23 cellular contexts compared by ENCODE assay signal in genomic region chr5:39186722-39187539, GRCh38. TPM values are rescaled to one million over a fixed set of nuclear protein-coding genes. Genes with fewer than 3 reads are reported as not detected.
DNase-seq lines count a peak whose midpoint lies in the region; ATAC-seq, FAIRE-seq and TF ChIP-seq lines count a peak whose summit lies in the region.
"Had no signal": no experiment of that assay in that cellular context is flagged by ENCODE, and none has a peak within 500 bp of the region (broad histone marks: within the 10 kb centered on the region; RNA-seq: fewer than 3 reads in every experiment).

No MANE protein-coding gene starts in this region.

- H3K4me3 ChIP-seq in K562 (no peak overlapping the region), thymus (ENCODE audit: low read length) (peak overlapping the region; percentile 8), HepG2 (replicated peaks in 1 of 3; ENCODE audit: insufficient read depth in 1 of 3, low read depth in 2 of 3, low read length in 3 of 3) (no peak overlapping the region)
- H3K4me3 ChIP-seq: body of pancreas, coronary artery, HAP-1, SJCRH30 had no signal

- WGBS in K562 (ENCODE audit: insufficient coverage, low coverage, missing lambda C conversion rate): 26% methylated on average over 7 of the region's 7 CpGs
- 28% methylated on average over 7 of the region's 7 CpGs for WGBS in thymus
- 38% methylated on average over 7 of the region's 7 CpGs for WGBS in HepG2 (ENCODE audit: low lambda C conversion rate)

- TF ChIP-seq CTCF in K562 (IDR thresholded peaks at IDR 0.05 in 2 of 3, conservative IDR thresholded peaks at IDR 0.05 in 1 of 3; ENCODE audit: insufficient read depth in 2 of 3, low read depth in 1 of 3, low read length in 3 of 3) (no peak), HepG2 (CRISPR knock-in tag; IDR thresholded peaks at IDR 0.05) (no peak)

- no peaks in the 10 kb centered on the region for H3K27me3 Mint-ChIP-seq in activated naive CD4-positive, alpha-beta T cell treated with anti-CD3 and anti-CD28 coated beads, Interleukin-2, amount 50 U/mL, for 24 hours
- no peaks in the 10 kb centered on the region for H3K27me3 Mint-ChIP-seq in T-helper 17 cell
- H3K27me3 Mint-ChIP-seq: memory B cell had no signal

- H3K27me3 ChIP-seq in K562 (ENCODE audit: control insufficient read depth in 2 of 2, insufficient read depth in 2 of 2, low read length in 2 of 2) (no peaks in the 10 kb centered on the region), thymus (ENCODE audit: control insufficient read depth, insufficient read depth) (no peaks in the 10 kb centered on the region), HepG2 (ENCODE audit: control insufficient read depth in 1 of 2, insufficient read depth in 2 of 2, low read length in 2 of 2) (no peaks in the 10 kb centered on the region; a peak in 1 of 5 replicates)
- H3K27me3 ChIP-seq: body of pancreas, foreskin keratinocyte had no signal

- H3K4me1 ChIP-seq in K562 (replicated peaks in 1 of 2; ENCODE audit: control insufficient read depth in 2 of 2, insufficient read depth in 2 of 2, low read length in 2 of 2) (peaks cover 6 to 56% of the 10 kb centered on the region in 2 experiments; a peak in 4 of 5 replicates), thymus (ENCODE audit: control insufficient read depth, insufficient read depth, low read length) (peaks cover 47% of the 10 kb centered on the region), HepG2 (ENCODE audit: insufficient read depth, low read length) (no peaks in the 10 kb centered on the region)
- H3K4me1 ChIP-seq: body of pancreas, foreskin keratinocyte, HAP-1, SJCRH30 had no signal

- H3K4me3 Mint-ChIP-seq in activated naive CD4-positive, alpha-beta T cell treated with anti-CD3 and anti-CD28 coated beads, Interleukin-2, amount 50 U/mL, for 24 hours: peak overlapping the region; percentile 86
- H3K4me3 Mint-ChIP-seq in T-helper 17 cell: peak overlapping the region; percentile 88
- H3K4me3 Mint-ChIP-seq: memory B cell, nephron had no signal

- H3K36me3 ChIP-seq in K562 (ENCODE audit: control insufficient read depth, insufficient read depth, low read length): no peaks in the 10 kb centered on the region
- no peaks in the 10 kb centered on the region for H3K36me3 ChIP-seq in thymus (ENCODE audit: control insufficient read depth, insufficient read depth)
- H3K36me3 ChIP-seq in HepG2 (replicated peaks in 1 of 2; ENCODE audit: control insufficient read depth in 1 of 2, insufficient read depth in 2 of 2, low read length in 2 of 2): no peaks in the 10 kb centered on the region
- H3K36me3 ChIP-seq: HAP-1, SJCRH30 had no signal

- TF ChIP-seq RAD21 in K562 (CRISPR knock-in tag; conservative IDR thresholded peaks at IDR 0.05 in 1 of 2, IDR thresholded peaks at IDR 0.05 in 1 of 2): no peak
- TF ChIP-seq RAD21 in HepG2 (CRISPR knock-in tag; IDR thresholded peaks at IDR 0.05): no peak

- no TSS peak for BruUV-seq in K562 (replicated peaks; lab: Mats Ljungman, UMichigan)
- no TSS peak for BruUV-seq in HepG2 (replicated peaks; lab: Mats Ljungman, UMichigan)

- FAIRE-seq in K562 (lab: Jason Lieb, UNC): no peak
- FAIRE-seq in HepG2 (lab: Jason Lieb, UNC): no peak

- ATAC-seq in T-helper 17 cell (peak; percentile 41), K562 (no peak; the same call in 2 of the 3 replicates), HG03139 (IDR thresholded peaks at IDR 0.05; ENCODE audit: unreplicated experiment) (no peak), HepG2 (no peak)
- ATAC-seq: body of pancreas, foreskin keratinocyte had no signal

- intact Hi-C loops in K562 (cut with micrococcal nuclease): no loop called here
- intact Hi-C loops in HepG2 (cut with micrococcal nuclease; ENCODE audit: unreplicated experiment): no loop called here

- H4K20me1 ChIP-seq in K562 (replicated peaks; ENCODE audit: control insufficient read depth, insufficient read depth, low read length) (no peaks in the 10 kb centered on the region), HepG2 (ENCODE audit: insufficient read depth, low read length) (no peaks in the 10 kb centered on the region)

- H3K27ac Mint-ChIP-seq in activated naive CD4-positive, alpha-beta T cell treated with anti-CD3 and anti-CD28 coated beads, Interleukin-2, amount 50 U/mL, for 24 hours: peak overlapping the region; percentile 99
- peak overlapping the region; percentile 100 for H3K27ac Mint-ChIP-seq in T-helper 17 cell
- H3K27ac Mint-ChIP-seq: memory B cell, nephron had no signal

- H3K9ac ChIP-seq in K562 (ENCODE audit: insufficient read depth in 1 of 2, low read depth in 2 of 2, low read length in 2 of 2) (no peak overlapping the region), HepG2 (ENCODE audit: insufficient read depth, low read depth, low read length) (no peak overlapping the region)

- H2AFZ ChIP-seq in K562 (ENCODE audit: low read depth, low read length): peak overlapping the region; percentile 5; the same call in 1 of the 2 replicates
- H2AFZ ChIP-seq in HepG2 (ENCODE audit: low read length): no peak overlapping the region

- peak overlapping the region; percentile 7; the same call in 1 of the 3 replicates for H3K27ac ChIP-seq in K562 (ENCODE audit: extremely low read depth, low read depth, low read length)
- H3K27ac ChIP-seq in thymus (ENCODE audit: low read depth): peak overlapping the region; percentile 95
- no peak overlapping the region for H3K27ac ChIP-seq in HepG2 (ENCODE audit: extremely low read length, insufficient read depth, low read length)
- H3K27ac ChIP-seq: body of pancreas, coronary artery, foreskin keratinocyte, SJCRH30 had no signal

- H3K79me2 ChIP-seq in K562 (ENCODE audit: control insufficient read depth, insufficient read depth, low read length) (no peaks in the 10 kb centered on the region; the same call in 2 of the 3 replicates), HepG2 (ENCODE audit: insufficient read depth, low read length) (no peaks in the 10 kb centered on the region)

- H3K9me3 Mint-ChIP-seq in activated naive CD4-positive, alpha-beta T cell treated with anti-CD3 and anti-CD28 coated beads, Interleukin-2, amount 50 U/mL, for 24 hours: no peaks in the 10 kb centered on the region
- H3K9me3 Mint-ChIP-seq: memory B cell, nephron had no signal

- peak; percentile 64; the same call in 1 of the 2 replicates for TF ChIP-seq EP300 in K562 (IDR thresholded peaks at IDR 0.05; ENCODE audit: low read length)
- TF ChIP-seq EP300 in HepG2 (IDR thresholded peaks at IDR 0.05; ENCODE audit: low read depth in 2 of 2, low read length in 2 of 2): no peak
- TF ChIP-seq EP300 in HepG2 (CRISPR knock-in tag; IDR thresholded peaks at IDR 0.05; ENCODE audit: borderline replicate concordance): no peak

- CTCF ChIA-PET in K562 (lab: Yijun Ruan, JAX; ENCODE audit: low intra/inter-chr PET ratio) (no interaction called here), HepG2 (lab: Yijun Ruan, JAX; ENCODE audit: low intra/inter-chr PET ratio, low total read pairs) (no interaction called here)

- POLR2A ChIA-PET in K562 (lab: Yijun Ruan, JAX): interaction anchor here (0.6 to 1.2 kb wide), 5 partner anchors 9 to 1149 kb away, joined by 3 to 4 read pairs (median 3); no protein-coding TSS in a partner anchor
- POLR2A ChIA-PET in HepG2 (lab: Yijun Ruan, JAX): no interaction called here

- no peak for DNase-seq in activated naive CD4-positive, alpha-beta T cell treated with Interleukin-2 at 50 U/mL for 16 hours
- no peak for DNase-seq in T-helper 17 cell
- no peak for DNase-seq in K562 (ENCODE audit: extremely low read depth in 1 of 4, low spot score in 3 of 4)
- DNase-seq in NCI-H146 treated with DMSO at 0.1 percent for 48 hours (lab: John Stamatoyannopoulos, UW; ENCODE audit: unreplicated experiment): no peak
- no peak for DNase-seq in HepG2 (ENCODE audit: low spot score)
- DNase-seq: activated effector memory CD4-positive, alpha-beta T cell treated with anti-CD3 and anti-CD28 coated beads, Interleukin-2, amount 50 U/mL, for 16 hours; body of pancreas; foreskin keratinocyte; kidney glomerular epithelial cell; NCI-H1105; NCI-H526 treated with DMSO at 0.1 percent for 48 hours; SJCRH30; stimulated activated CD4-positive, alpha-beta T cell treated with anti-CD3 and anti-CD28 coated beads, Interleukin-2, amount 100 ng/mL, for 48 hours; substantia nigra; T-helper 9 cell had no signal

- no peaks in the 10 kb centered on the region for H3K9me1 ChIP-seq in K562 (ENCODE audit: control insufficient read depth, insufficient read depth, low read length)

- no peaks in the 10 kb centered on the region for H3K9me3 ChIP-seq in T-helper 17 cell (ENCODE audit: control insufficient read depth, low read length, poor library complexity, severe bottlenecking)
- no peaks in the 10 kb centered on the region for H3K9me3 ChIP-seq in K562 (replicated peaks; ENCODE audit: control insufficient read depth, insufficient read depth, low read depth, low read length)
- no peaks in the 10 kb centered on the region for H3K9me3 ChIP-seq in thymus (ENCODE audit: control insufficient read depth)
- no peaks in the 10 kb centered on the region for H3K9me3 ChIP-seq in HepG2 (ENCODE audit: low read length)
- H3K9me3 ChIP-seq: body of pancreas, HAP-1, SJCRH30 had no signal

- TF ChIP-seq POLR2A in K562 (conservative IDR thresholded peaks at IDR 0.05) (no peak), HepG2 (IDR thresholded peaks at IDR 0.05; ENCODE audit: insufficient read depth in 1 of 2, low read depth in 2 of 2, low read length in 2 of 2) (no peak)

- in situ Hi-C loops in K562 (cut with MboI) (no loop called here), HepG2 (cut with HindIII; ENCODE audit: extremely low pct_ligation_motif_present, low pct_unique_long_range_greater_than_20kb) (no loop called here)

- H3K4me1 Mint-ChIP-seq in activated naive CD4-positive, alpha-beta T cell treated with anti-CD3 and anti-CD28 coated beads, Interleukin-2, amount 50 U/mL, for 24 hours: peaks cover 94% of the 10 kb centered on the region
- peaks cover 74% of the 10 kb centered on the region for H3K4me1 Mint-ChIP-seq in T-helper 17 cell

- peak overlapping the region; percentile 17; the same call in 1 of the 2 replicates for H3K4me2 ChIP-seq in K562 (ENCODE audit: insufficient read depth, low read length)
- no peak overlapping the region for H3K4me2 ChIP-seq in HepG2 (ENCODE audit: low read depth, low read length)

- H3K36me3 Mint-ChIP-seq in activated naive CD4-positive, alpha-beta T cell treated with anti-CD3 and anti-CD28 coated beads, Interleukin-2, amount 50 U/mL, for 24 hours: peaks cover 5% of the 10 kb centered on the region
- H3K36me3 Mint-ChIP-seq in T-helper 17 cell (ENCODE audit: low read depth): peaks cover 10% of the 10 kb centered on the region
- H3K36me3 Mint-ChIP-seq: memory B cell had no signal

RNA-seq across cellular contexts. Expression of gene FYB1, which starts 32.4 kb away (rescaled TPM):
- total RNA-seq in T-helper 17 cell (100 to 1,000 TPM; 499 to 517 TPM), K562 (2014; rRNA removed) (6.7 TPM in 2 replicates), K562 (2014; rRNA removed; fragmentation: Illumina TruSeq; extraction: Trizol) (15.6 and 16.5 TPM in 2 replicates), K562 (2015; rRNA removed; fragmentation: Illumina TruSeq; extraction: Trizol) (28.1 and 31.5 TPM in 2 replicates), K562 (2021) (17.4 and 22.5 TPM in 2 replicates), HepG2 (2016; rRNA removed; fragmentation: Illumina TruSeq; extraction: Trizol) (not detected in 2 replicates)
- total RNA-seq in K562 (2011; cell fraction: chromatin; rRNA removed; ENCODE audit: low replicate concordance): 2.9 and 14.8 TPM in 2 replicates
- 0.67 and 2.2 TPM in 2 replicates for total RNA-seq in K562 (2011; cell fraction: nucleolus; rRNA removed)
- total RNA-seq in K562 (2011; cell fraction: nucleoplasm; rRNA removed): 5.6 and 6.0 TPM in 2 replicates
- polyA plus RNA-seq in K562 (2011; rRNA removed) (4.7 and 25.4 TPM in 2 replicates), K562 (2014; fragmentation: Illumina TruSeq; extraction: Trizol) (13.7 and 18.4 TPM in 2 replicates), K562 (2014; fragmentation: Nextera tagmentation; extraction: Ambion mirVana) (1 to 10 TPM; 9.4 to 9.7 TPM), K562 (2014; rRNA removed) (7.4 and 8.0 TPM in 2 replicates), thymus (52.9 TPM), HepG2 (2011; rRNA removed) (0.03 TPM in 1 of 2 replicates, not detected in the other)
- 0.85 and 9.2 TPM in 2 replicates for polyA plus RNA-seq in K562 (2011; cell fraction: cytosol; rRNA removed)
- polyA plus RNA-seq in K562 (2011; cell fraction: nucleus; rRNA removed): 5.6 and 40.9 TPM in 2 replicates
- polyA plus RNA-seq in K562 (2012): 20.9 and 22.7 TPM in 2 replicates
- polyA minus RNA-seq in K562 (2011; rRNA and poly(A)+ RNA removed): 4.0 and 45.3 TPM in 2 replicates
- polyA minus RNA-seq in K562 (2011; cell fraction: cytosol; rRNA and poly(A)+ RNA removed): 2.4 and 15.2 TPM in 2 replicates
- polyA minus RNA-seq in K562 (2011; cell fraction: nucleus; rRNA and poly(A)+ RNA removed): 5.4 and 62.8 TPM in 2 replicates
- total RNA-seq in HepG2 (2016; cell fraction: cytosol; rRNA removed; fragmentation: Illumina TruSeq; extraction: Trizol; ENCODE audit: low read depth): not detected in 2 replicates
- not detected in 2 replicates for total RNA-seq in HepG2 (2016; cell fraction: insoluble cytoplasmic fraction; rRNA removed; fragmentation: Illumina TruSeq; extraction: Trizol)
- not detected in 2 replicates for total RNA-seq in HepG2 (2016; cell fraction: membrane; rRNA removed; fragmentation: Illumina TruSeq; extraction: Trizol)
- total RNA-seq in HepG2 (2016; cell fraction: nucleus; rRNA removed; fragmentation: Illumina TruSeq; extraction: Trizol): not detected in 2 replicates
- not detected in 2 replicates for polyA plus RNA-seq in HepG2 (2011; cell fraction: cytosol; rRNA removed)
- 0.03 and 0.12 TPM in 2 replicates for polyA plus RNA-seq in HepG2 (2011; cell fraction: nucleus; rRNA removed)
- polyA plus RNA-seq in HepG2 (2012): 0.11 TPM in 1 of 2 replicates, not detected in the other
- not detected in 2 replicates for polyA plus RNA-seq in HepG2 (2016; cell fraction: cytosol; fragmentation: Illumina TruSeq; extraction: Trizol; ENCODE audit: low read depth)
- not detected in 2 replicates for polyA plus RNA-seq in HepG2 (2016; cell fraction: insoluble cytoplasmic fraction; fragmentation: Illumina TruSeq; extraction: Trizol; ENCODE audit: low read depth)
- not detected in 2 replicates for polyA plus RNA-seq in HepG2 (2016; cell fraction: membrane; fragmentation: Illumina TruSeq; extraction: Trizol; ENCODE audit: low read depth)
- not detected in 2 replicates for polyA plus RNA-seq in HepG2 (2016; cell fraction: nucleus; fragmentation: Illumina TruSeq; extraction: Trizol; ENCODE audit: insufficient read depth, low read depth)
- polyA minus RNA-seq in HepG2 (2011; rRNA and poly(A)+ RNA removed; ENCODE audit: low replicate concordance): 0.28 TPM in 1 of 2 replicates, not detected in the other
- polyA minus RNA-seq in HepG2 (2011; cell fraction: cytosol; rRNA and poly(A)+ RNA removed): not detected in 2 replicates
- polyA minus RNA-seq in HepG2 (2011; cell fraction: nucleus; rRNA and poly(A)+ RNA removed): 0.12 and 0.26 TPM in 2 replicates
- total RNA-seq: foreskin keratinocyte, G401, SJCRH30 had no signal
- polyA plus RNA-seq: foreskin keratinocyte had no signal

Comparison
In these comparisons a context has a peak if more than half of its experiments do, and no peak if none do; other contexts are left out.
1. RNA of gene FYB1, which starts 32.4 kb away (total RNA-seq): 499 to 517 TPM in T-helper 17 cell; 0.67 to 31.5 TPM in K562 and not detected in HepG2; every median in the first group is over 10 times any median in the second.